8 cellular contexts compared by ENCODE assay signal in the genomic region with DNA sequence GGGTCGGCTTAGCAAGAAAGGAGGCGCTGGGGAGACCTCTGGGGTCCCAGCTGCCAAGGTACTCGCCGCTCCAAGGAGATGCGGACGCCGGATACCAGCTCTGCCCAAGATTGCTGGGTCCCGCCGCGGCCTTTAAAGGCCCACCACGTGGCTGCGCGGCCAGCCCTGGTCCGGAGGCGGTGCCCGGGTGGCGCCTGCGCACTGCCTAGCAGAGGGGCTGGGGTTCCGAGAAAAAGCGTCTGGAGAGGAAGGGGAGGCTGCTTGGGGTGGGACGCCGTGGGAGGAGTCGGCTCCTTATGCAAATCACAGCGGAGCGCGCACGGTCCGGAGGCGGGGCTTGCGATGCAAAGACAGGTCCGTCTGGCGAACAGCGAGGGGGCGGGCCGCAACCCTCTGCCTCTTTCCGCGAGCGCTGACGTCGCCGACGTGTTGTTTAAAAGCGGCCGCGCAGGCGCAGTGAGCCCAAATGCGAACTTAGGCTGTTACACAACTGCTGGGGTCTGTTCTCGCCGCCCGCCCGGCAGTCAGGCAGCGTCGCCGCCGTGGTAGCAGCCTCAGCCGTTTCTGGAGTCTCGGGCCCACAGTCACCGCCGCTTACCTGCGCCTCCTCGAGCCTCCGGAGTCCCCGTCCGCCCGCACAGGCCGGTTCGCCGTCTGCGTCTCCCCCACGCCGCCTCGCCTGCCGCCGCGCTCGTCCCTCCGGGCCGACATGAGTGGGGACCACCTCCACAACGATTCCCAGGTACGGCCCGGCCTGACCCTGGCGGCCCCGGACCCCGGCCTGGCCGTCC. TPM values are rescaled to one million over a fixed set of nuclear protein-coding genes. Genes with fewer than 3 reads are reported as not detected.
DNase-seq lines count a peak whose midpoint lies in the region; ATAC-seq and TF ChIP-seq lines count a peak whose summit lies in the region.

A gene (plus strand): TSS at position 464 of the 791 bp plus-strand sequence. CDS start 246 bp downstream, at position 710.

- peak; percentile 100 for DNase-seq in GM12865 (ENCODE audit: low read depth)
- DNase-seq in NCI-H1417 treated with DMSO at 0.1 percent for 48 hours (lab: John Stamatoyannopoulos, UW): peak; percentile 98
- peak; percentile 100 for DNase-seq in SW480 (ENCODE audit: low spot score)
- DNase-seq in activated naive CD8-positive, alpha-beta T cell treated with anti-CD3 and anti-CD28 coated beads, Interleukin-2, amount 50 U/mL, for 24 hours: peak; percentile 100
- DNase-seq in Right ventricle myocardium superior: peak; percentile 100
- peak; percentile 99 to 100 for DNase-seq in tibial nerve (ENCODE audit: low spot score in 2 of 2)

- TF ChIP-seq POLR2A in tibial nerve (IDR thresholded peaks at IDR 0.05): peak; percentile 96 to 99

- peak within 1 kb of the TSS; percentile 86 for H3K27ac ChIP-seq in parathyroid adenoma
- peak within 1 kb of the TSS; percentile 96 to 100 (median 98) for H3K27ac ChIP-seq in tibial nerve

- peak within 1 kb of the TSS; percentile 90 for H3K4me2 ChIP-seq in parathyroid adenoma (ENCODE audit: low read length)

- peaks cover 38% of the 10 kb centered on the region for H3K79me2 ChIP-seq in parathyroid adenoma

- H3K36me3 Mint-ChIP-seq in activated naive CD8-positive, alpha-beta T cell treated with anti-CD3 and anti-CD28 coated beads, Interleukin-2, amount 50 U/mL, for 24 hours (ENCODE audit: low read depth): peaks cover 43% of the 10 kb centered on the region

- peaks cover 14% of the 10 kb centered on the region for H3K4me1 ChIP-seq in parathyroid adenoma
- peaks cover 0 to 46% (median 18%) of the 10 kb centered on the region in 4 donors for H3K4me1 ChIP-seq in tibial nerve

- TF ChIP-seq EP300 in tibial nerve (IDR thresholded peaks at IDR 0.05): peak; percentile 98 to 100

- whole genome bisulfite sequencing in tibial nerve, 2 donors: 0% methylated on average over 43 to 47 of the region's 85 CpGs

- H3K9me3 ChIP-seq in parathyroid adenoma (ENCODE audit: control insufficient read depth, low read length) (no peaks in the 10 kb centered on the region), tibial nerve (no peaks in the 10 kb centered on the region)

- peak within 1 kb of the TSS; percentile 89 for H3K27ac Mint-ChIP-seq in activated naive CD8-positive, alpha-beta T cell treated with anti-CD3 and anti-CD28 coated beads, Interleukin-2, amount 50 U/mL, for 24 hours

- TF ChIP-seq CTCF in GM12865 (IDR thresholded peaks at IDR 0.05; ENCODE audit: insufficient read depth, low read depth, low read length, missing control alignments): no peak
- TF ChIP-seq CTCF in parathyroid adenoma (IDR thresholded peaks at IDR 0.05): no peak
- peak in 1 of 5 experiments; percentile 43 for TF ChIP-seq CTCF in tibial nerve (IDR thresholded peaks at IDR 0.05)

- H3K4me1 Mint-ChIP-seq in activated naive CD8-positive, alpha-beta T cell treated with anti-CD3 and anti-CD28 coated beads, Interleukin-2, amount 50 U/mL, for 24 hours: peaks cover 52% of the 10 kb centered on the region

- H2AFZ ChIP-seq in parathyroid adenoma: peak within 1 kb of the TSS; percentile 93

- H3K4me3 Mint-ChIP-seq in activated naive CD8-positive, alpha-beta T cell treated with anti-CD3 and anti-CD28 coated beads, Interleukin-2, amount 50 U/mL, for 24 hours: peak within 1 kb of the TSS; percentile 92

- H3K9ac ChIP-seq in parathyroid adenoma: peak within 1 kb of the TSS; percentile 97

- peak; percentile 95 for ATAC-seq in HG02763 (IDR thresholded peaks at IDR 0.05; ENCODE audit: unreplicated experiment)
- ATAC-seq in activated naive CD8-positive, alpha-beta T cell treated with anti-CD3 and anti-CD28 coated beads, Interleukin-2, amount 50 U/mL, for 24 hours: peak; percentile 95
- ATAC-seq in Right ventricle myocardium superior (ENCODE audit: poor library complexity): peak; percentile 98

- intact Hi-C loops in Right ventricle myocardium superior (cut with DNase I): loop anchor here (5.0 kb wide), 1 partner anchor 49 kb away; no protein-coding TSS in a partner anchor

- H3K9me3 Mint-ChIP-seq in activated naive CD8-positive, alpha-beta T cell treated with anti-CD3 and anti-CD28 coated beads, Interleukin-2, amount 50 U/mL, for 24 hours: no peaks in the 10 kb centered on the region

- H3K4me3 ChIP-seq in GM12865 (ENCODE audit: low read depth, low read length) (peak within 1 kb of the TSS; percentile 87), parathyroid adenoma (ENCODE audit: low read depth, low read length) (peak within 1 kb of the TSS; percentile 93), tibial nerve (peak within 1 kb of the TSS; percentile 77 to 99 (median 90))

- H3K36me3 ChIP-seq in parathyroid adenoma (ENCODE audit: control insufficient read depth, insufficient read depth, low read length): no peaks in the 10 kb centered on the region
- no peaks in the 10 kb centered on the region for H3K36me3 ChIP-seq in tibial nerve

- no peaks in the 10 kb centered on the region for H3K27me3 ChIP-seq in parathyroid adenoma (ENCODE audit: control insufficient read depth, insufficient read depth, low read length)
- no peaks in the 10 kb centered on the region for H3K27me3 ChIP-seq in tibial nerve

- no peaks in the 10 kb centered on the region for H3K27me3 Mint-ChIP-seq in activated naive CD8-positive, alpha-beta T cell treated with anti-CD3 and anti-CD28 coated beads, Interleukin-2, amount 50 U/mL, for 24 hours

RNA-seq across cellular contexts. Expression of the gene that starts here (rescaled TPM):
- total RNA-seq in Right ventricle myocardium superior: 20.6 TPM
- 10 to 100 TPM; 17.9 to 29.1 (median 23.1) TPM for total RNA-seq in tibial nerve

Comparison
In these comparisons a context has a peak if more than half of its experiments do, and no peak if none do; other contexts are left out.
1. Peak in every context shown above with its lines: DNase-seq, ATAC-seq, H3K4me3 ChIP-seq and H3K27ac ChIP-seq.